Comparison of ENCODE assay signal across 25 cellular contexts in genomic region chr4:164871673-164872072, GRCh38. TPM values are rescaled to one million over a fixed set of nuclear protein-coding genes. Genes with fewer than 3 reads are reported as not detected.
DNase-seq lines count a peak whose midpoint lies in the region; ATAC-seq, FAIRE-seq and TF ChIP-seq lines count a peak whose summit lies in the region.
"Had no signal": no experiment of that assay in that cellular context is flagged by ENCODE, and none has a peak within 500 bp of the region (broad histone marks: within the 10 kb centered on the region; RNA-seq: fewer than 3 reads in every experiment).

No MANE protein-coding gene starts in this region.

- H3K4me3 ChIP-seq in Karpas-422 (ENCODE audit: low read length) (no peak overlapping the region), H7 (ENCODE audit: insufficient read depth, low read depth, low read length) (no peak overlapping the region)
- H3K4me3 ChIP-seq: MG63, SJSA1 had no signal

- no peaks in the 10 kb centered on the region for H3K9me2 ChIP-seq in Karpas-422 (replicated peaks; ENCODE audit: insufficient read depth, low read length)

- H3K27me3 ChIP-seq in Karpas-422 (ENCODE audit: low read length) (no peaks in the 10 kb centered on the region), H7 (ENCODE audit: control insufficient read depth, insufficient read depth, low read length) (no peaks in the 10 kb centered on the region)
- H3K27me3 ChIP-seq: MG63, SJSA1 had no signal

- CTCF ChIA-PET in WTC11 (lab: Charles Lee) = interaction anchor here (0.6 kb wide), 1 partner anchor 64 kb away, joined by 3 read pairs; no protein-coding TSS in a partner anchor

- H3K9ac ChIP-seq in Karpas-422 (ENCODE audit: low read length) = no peak overlapping the region

- H3K4me1 ChIP-seq in Karpas-422 (ENCODE audit: low read length) = peaks cover under 1% of the 10 kb centered on the region

- no peak overlapping the region for H3K27ac ChIP-seq in Karpas-422 (ENCODE audit: low read length)
- H3K27ac ChIP-seq: C4-2B, SJSA1 had no signal

- FAIRE-seq in urothelium cell line (lab: Jason Lieb, UNC) = no peak

- H3K4me1 Mint-ChIP-seq in WTC11 (peaks cover 33% of the 10 kb centered on the region), nephron progenitor cell (peaks cover 12% of the 10 kb centered on the region)
- H3K4me1 Mint-ChIP-seq: B cell had no signal

- H3K36me3 Mint-ChIP-seq in WTC11 (no peaks in the 10 kb centered on the region), nephron progenitor cell (ENCODE audit: low read depth) (no peaks in the 10 kb centered on the region)
- H3K36me3 Mint-ChIP-seq: CD8-positive, alpha-beta T cell had no signal

- H3K4me3 Mint-ChIP-seq in WTC11 = no peak overlapping the region
- no peak overlapping the region for H3K4me3 Mint-ChIP-seq in nephron progenitor cell
- H3K4me3 Mint-ChIP-seq: B cell; CD8-positive, alpha-beta T cell had no signal

- H3K79me2 ChIP-seq in Karpas-422 (ENCODE audit: low read length) = no peaks in the 10 kb centered on the region

- H2AFZ ChIP-seq in Karpas-422 (ENCODE audit: low read length) = no peak overlapping the region

- no peak for TF ChIP-seq CTCF in WTC11 (IDR thresholded peaks at IDR 0.05)
- TF ChIP-seq CTCF in nephron progenitor cell (IDR thresholded peaks at IDR 0.05) = no peak

- peak; percentile 19 for DNase-seq in D341Med (ENCODE audit: low spot score)
- peak; percentile 30 for DNase-seq in Karpas-422
- no peak for DNase-seq in WTC11 (ENCODE audit: low spot score)
- DNase-seq in nephron progenitor cell = no peak
- DNase-seq in NCI-H2227 treated with DMSO at 0.1 percent for 48 hours (lab: John Stamatoyannopoulos, UW) = no peak
- no peak for DNase-seq in urothelium cell line (ENCODE audit: low spot score)
- DNase-seq in H7 = no peak
- DNase-seq: CD8-positive, alpha-beta T cell; DMS153; GOT3; KBM-7; MG63; NCI-H1105 treated with DMSO at 0.1 percent for 48 hours; NCI-H2029; NCI-H69; PC-3; T-helper 2 cell had no signal

- no peak overlapping the region for H3K4me2 ChIP-seq in Karpas-422 (ENCODE audit: low read depth, low read length, poor library complexity, severe bottlenecking)

- H3K27me3 Mint-ChIP-seq in WTC11 (ENCODE audit: low read depth) (no peaks in the 10 kb centered on the region), nephron progenitor cell (ENCODE audit: low read depth, poor library complexity) (no peaks in the 10 kb centered on the region)

- H3K9me3 Mint-ChIP-seq in WTC11 (peaks cover 3% of the 10 kb centered on the region; the same call in 1 of the 2 replicates), nephron progenitor cell (peaks cover 3% of the 10 kb centered on the region)
- H3K9me3 Mint-ChIP-seq: CD8-positive, alpha-beta T cell had no signal

- H3K36me3 ChIP-seq in Karpas-422 (ENCODE audit: insufficient read depth, low read length) (no peaks in the 10 kb centered on the region), H7 (replicated peaks; ENCODE audit: control insufficient read depth, insufficient read depth, low read length) (no peaks in the 10 kb centered on the region)
- H3K36me3 ChIP-seq: MG63, SJSA1 had no signal

- no peaks in the 10 kb centered on the region for H3K9me3 ChIP-seq in Karpas-422 (ENCODE audit: low read length)
- H3K9me3 ChIP-seq: MG63, SJSA1 had no signal

- no peaks in the 10 kb centered on the region for H4K20me1 ChIP-seq in Karpas-422 (ENCODE audit: insufficient read depth, low read depth, low read length)

- H3K27ac Mint-ChIP-seq in WTC11 (peak overlapping the region; percentile 11; the same call in 1 of the 2 replicates), nephron progenitor cell (peak overlapping the region; percentile 22)
- H3K27ac Mint-ChIP-seq: B cell; CD8-positive, alpha-beta T cell had no signal

- no peak for ATAC-seq in WTC11
- ATAC-seq: CD8-positive, alpha-beta T cell; HCT116; PC-3 had no signal

- POLR2A ChIA-PET in WTC11 (lab: Charles Lee) = no interaction called here

TF ChIP-seq in WTC11, 78 proteins besides CTCF, POLR2A, EP300 and RAD21:
- TF ChIP-seq CBFB (CRISPR knock-in tag; IDR thresholded peaks at IDR 0.05; ENCODE audit: low read depth) (no peak), ZNF317 (CRISPR knock-in tag; IDR thresholded peaks at IDR 0.05; ENCODE audit: borderline replicate concordance, low read depth) (no peak), JUN (CRISPR knock-in tag; IDR thresholded peaks at IDR 0.05) (no peak), ZNF512 (CRISPR knock-in tag; IDR thresholded peaks at IDR 0.05; ENCODE audit: borderline replicate concordance) (no peak), SOX15 (CRISPR knock-in tag; IDR thresholded peaks at IDR 0.05) (no peak), TEAD1 (CRISPR knock-in tag; IDR thresholded peaks at IDR 0.05) (no peak), ELF4 (CRISPR knock-in tag; IDR thresholded peaks at IDR 0.05; ENCODE audit: low read depth) (no peak)

RNA-seq across cellular contexts. Expression of gene APELA, which starts 5.3 kb away (rescaled TPM):
- not detected in 2 replicates for total RNA-seq in Karpas-422 (2014; rRNA removed; shearing (Covaris generic); ENCODE audit: low replicate concordance)
- total RNA-seq in WTC11 (2021) = 25.1 to 28.8 TPM (median 25.7 TPM) in 3 replicates
- 39.4 and 71.9 TPM in 2 replicates for total RNA-seq in H7 (2014; rRNA removed; shearing (Covaris generic))
- total RNA-seq: B cell; CD8-positive, alpha-beta T cell; Daoy; G401; HT-29; NCI-H460; PC-3 had no signal

Comparison
In these comparisons a context has a peak if more than half of its experiments do, and no peak if none do; other contexts are left out.
1. DNase-seq: peak in D341Med (single experiment) and Karpas-422 (single experiment); none in WTC11 (single experiment), nephron progenitor cell (single experiment), NCI-H2227 treated with DMSO at 0.1 percent for 48 hours (single experiment), urothelium cell line (single experiment) and H7 (single experiment).
2. RNA of gene APELA, which starts 5.3 kb away (total RNA-seq): 39.4 to 71.9 TPM in H7 and 25.1 to 28.8 TPM in WTC11; not detected in Karpas-422; every median in the first group is over 10 times any median in the second.